In genomic region chr19:12564016-12564664, GRCh38 we compare ENCODE assay signal across 1 cellular context.
A peak's percentile ranks its signal among the peaks of the same experiment; 100 is the strongest.
TF ChIP-seq lines count a peak whose summit lies in the region.

No MANE protein-coding gene starts in this region.

TF ChIP-seq in K562, 482 proteins besides CTCF, POLR2A, EP300 and RAD21:
- no peak for TF ChIP-seq ZBTB33 (CRISPR knock-in tag; IDR thresholded peaks at IDR 0.05)
- TF ChIP-seq ZNF511 (CRISPR knock-in tag; IDR thresholded peaks at IDR 0.05) = no peak
- peak; percentile 61; the same call in 1 of the 2 replicates for TF ChIP-seq STAG1 (CRISPR knock-in tag; IDR thresholded peaks at IDR 0.05; ENCODE audit: borderline replicate concordance)
- peak in 1 of 2 experiments; percentile 9; a peak in 1 of 4 replicates for TF ChIP-seq TBL1XR1 (IDR thresholded peaks at IDR 0.05; ENCODE audit: low read length in 2 of 2)
- TF ChIP-seq ARID2 (IDR thresholded peaks at IDR 0.05) = 0 out of 2 replicates have a peak, but pooled peaks have one; percentile 24
- no peak for TF ChIP-seq ZNF512 (tag; IDR thresholded peaks at IDR 0.05)
- no peak for TF ChIP-seq CGGBP1 (CRISPR knock-in tag; IDR thresholded peaks at IDR 0.05)
- no peak for TF ChIP-seq HDAC3 (IDR thresholded peaks at IDR 0.05; ENCODE audit: borderline replicate concordance, partially characterized antibody)
- TF ChIP-seq TAF15 (IDR thresholded peaks at IDR 0.05; ENCODE audit: low read depth, low read length) = no peak
- TF ChIP-seq, protein P1, sequence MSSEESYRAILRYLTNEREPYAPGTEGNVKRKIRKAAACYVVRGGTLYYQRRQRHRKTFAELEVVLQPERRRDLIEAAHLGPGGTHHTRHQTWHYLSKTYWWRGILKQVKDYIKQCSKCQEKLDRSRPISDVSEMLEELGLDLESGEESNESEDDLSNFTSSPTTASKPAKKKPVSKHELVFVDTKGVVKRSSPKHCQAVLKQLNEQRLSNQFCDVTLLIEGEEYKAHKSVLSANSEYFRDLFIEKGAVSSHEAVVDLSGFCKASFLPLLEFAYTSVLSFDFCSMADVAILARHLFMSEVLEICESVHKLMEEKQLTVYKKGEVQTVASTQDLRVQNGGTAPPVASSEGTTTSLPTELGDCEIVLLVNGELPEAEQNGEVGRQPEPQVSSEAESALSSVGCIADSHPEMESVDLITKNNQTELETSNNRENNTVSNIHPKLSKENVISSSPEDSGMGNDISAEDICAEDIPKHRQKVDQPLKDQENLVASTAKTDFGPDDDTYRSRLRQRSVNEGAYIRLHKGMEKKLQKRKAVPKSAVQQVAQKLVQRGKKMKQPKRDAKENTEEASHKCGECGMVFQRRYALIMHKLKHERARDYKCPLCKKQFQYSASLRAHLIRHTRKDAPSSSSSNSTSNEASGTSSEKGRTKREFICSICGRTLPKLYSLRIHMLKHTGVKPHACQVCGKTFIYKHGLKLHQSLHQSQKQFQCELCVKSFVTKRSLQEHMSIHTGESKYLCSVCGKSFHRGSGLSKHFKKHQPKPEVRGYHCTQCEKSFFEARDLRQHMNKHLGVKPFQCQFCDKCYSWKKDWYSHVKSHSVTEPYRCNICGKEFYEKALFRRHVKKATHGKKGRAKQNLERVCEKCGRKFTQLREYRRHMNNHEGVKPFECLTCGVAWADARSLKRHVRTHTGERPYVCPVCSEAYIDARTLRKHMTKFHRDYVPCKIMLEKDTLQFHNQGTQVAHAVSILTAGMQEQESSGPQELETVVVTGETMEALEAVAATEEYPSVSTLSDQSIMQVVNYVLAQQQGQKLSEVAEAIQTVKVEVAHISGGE (CRISPR knock-in tag; IDR thresholded peaks at IDR 0.05) = 0 out of 6 replicates have a peak, but pooled peaks of 1 of the 3 experiments have one; percentile 18
- peak; percentile 64 for TF ChIP-seq CTBP1 (IDR thresholded peaks at IDR 0.05; ENCODE audit: borderline replicate concordance)
- no peak for TF ChIP-seq BHLHE40 (IDR thresholded peaks at IDR 0.05; ENCODE audit: low read length)
- no peak for TF ChIP-seq PHB2 (IDR thresholded peaks at IDR 0.05; ENCODE audit: low read depth)
- peak in 1 of 2 experiments; percentile 73; a peak in 1 of 4 replicates for TF ChIP-seq SRF (CRISPR knock-in tag; IDR thresholded peaks at IDR 0.05)
- TF ChIP-seq DEAF1 (CRISPR knock-in tag; IDR thresholded peaks at IDR 0.05) = 0 out of 2 replicates have a peak, but pooled peaks have one; percentile 17
- TF ChIP-seq RCOR1 (IDR thresholded peaks at IDR 0.05; ENCODE audit: borderline replicate concordance in 1 of 2, low read depth in 2 of 2, low read length in 2 of 2) = peak in 1 of 2 experiments; percentile 77; a peak in 2 of 4 replicates
- no peak for TF ChIP-seq HMGN3 (IDR thresholded peaks at IDR 0.05; ENCODE audit: borderline replicate concordance, extremely low read depth, insufficient read length, low read depth, low read length)
- no peak for TF ChIP-seq RBM17 (IDR thresholded peaks at IDR 0.05; ENCODE audit: borderline replicate concordance, low read depth, low read length)
- no peak for TF ChIP-seq COPS2 (conservative IDR thresholded peaks at IDR 0.05)
- TF ChIP-seq RFX5 (IDR thresholded peaks at IDR 0.05; ENCODE audit: low read depth, low read length) = no peak
- no peak for TF ChIP-seq TBP (optimal IDR thresholded peaks at IDR 0.05; ENCODE audit: low read depth, low read length)
- peak; percentile 35; the same call in 1 of the 2 replicates for TF ChIP-seq CXXC5 (CRISPR knock-in tag; IDR thresholded peaks at IDR 0.05)
- TF ChIP-seq SMC3 (conservative IDR thresholded peaks at IDR 0.05; ENCODE audit: insufficient read depth, low read depth, low read length) = peak; percentile 81
- peak; percentile 33; the same call in 1 of the 2 replicates for TF ChIP-seq CREM (IDR thresholded peaks at IDR 0.05; ENCODE audit: low read depth)
- no peak for TF ChIP-seq FIP1L1 (IDR thresholded peaks at IDR 0.05; ENCODE audit: low read depth, low read length, poor library complexity, severe bottlenecking)
- TF ChIP-seq CC2D1A (IDR thresholded peaks at IDR 0.05) = peak; percentile 48; the same call in 1 of the 2 replicates
- TF ChIP-seq, protein P2, sequence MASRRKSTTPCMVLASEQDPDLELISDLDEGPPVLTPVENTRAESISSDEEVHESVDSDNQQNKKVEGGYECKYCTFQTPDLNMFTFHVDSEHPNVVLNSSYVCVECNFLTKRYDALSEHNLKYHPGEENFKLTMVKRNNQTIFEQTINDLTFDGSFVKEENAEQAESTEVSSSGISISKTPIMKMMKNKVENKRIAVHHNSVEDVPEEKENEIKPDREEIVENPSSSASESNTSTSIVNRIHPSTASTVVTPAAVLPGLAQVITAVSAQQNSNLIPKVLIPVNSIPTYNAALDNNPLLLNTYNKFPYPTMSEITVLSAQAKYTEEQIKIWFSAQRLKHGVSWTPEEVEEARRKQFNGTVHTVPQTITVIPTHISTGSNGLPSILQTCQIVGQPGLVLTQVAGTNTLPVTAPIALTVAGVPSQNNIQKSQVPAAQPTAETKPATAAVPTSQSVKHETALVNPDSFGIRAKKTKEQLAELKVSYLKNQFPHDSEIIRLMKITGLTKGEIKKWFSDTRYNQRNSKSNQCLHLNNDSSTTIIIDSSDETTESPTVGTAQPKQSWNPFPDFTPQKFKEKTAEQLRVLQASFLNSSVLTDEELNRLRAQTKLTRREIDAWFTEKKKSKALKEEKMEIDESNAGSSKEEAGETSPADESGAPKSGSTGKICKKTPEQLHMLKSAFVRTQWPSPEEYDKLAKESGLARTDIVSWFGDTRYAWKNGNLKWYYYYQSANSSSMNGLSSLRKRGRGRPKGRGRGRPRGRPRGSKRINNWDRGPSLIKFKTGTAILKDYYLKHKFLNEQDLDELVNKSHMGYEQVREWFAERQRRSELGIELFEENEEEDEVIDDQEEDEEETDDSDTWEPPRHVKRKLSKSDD (conservative IDR thresholded peaks at IDR 0.05; ENCODE audit: low read length) = 0 out of 2 replicates have a peak, but pooled peaks have one; percentile 24
- TF ChIP-seq ARHGAP35 (IDR thresholded peaks at IDR 0.05; ENCODE audit: partially characterized antibody) = no peak
- TF ChIP-seq ZNF282 (CRISPR knock-in tag; IDR thresholded peaks at IDR 0.05) = no peak
- peak; percentile 16; the same call in 1 of the 2 replicates for TF ChIP-seq JUND (IDR thresholded peaks at IDR 0.05; ENCODE audit: borderline replicate concordance, low read depth, low read length)
- TF ChIP-seq JUND (tag; IDR thresholded peaks at IDR 0.05; ENCODE audit: borderline replicate concordance, low read depth, low read length) = no peak
- TF ChIP-seq, protein P3, sequence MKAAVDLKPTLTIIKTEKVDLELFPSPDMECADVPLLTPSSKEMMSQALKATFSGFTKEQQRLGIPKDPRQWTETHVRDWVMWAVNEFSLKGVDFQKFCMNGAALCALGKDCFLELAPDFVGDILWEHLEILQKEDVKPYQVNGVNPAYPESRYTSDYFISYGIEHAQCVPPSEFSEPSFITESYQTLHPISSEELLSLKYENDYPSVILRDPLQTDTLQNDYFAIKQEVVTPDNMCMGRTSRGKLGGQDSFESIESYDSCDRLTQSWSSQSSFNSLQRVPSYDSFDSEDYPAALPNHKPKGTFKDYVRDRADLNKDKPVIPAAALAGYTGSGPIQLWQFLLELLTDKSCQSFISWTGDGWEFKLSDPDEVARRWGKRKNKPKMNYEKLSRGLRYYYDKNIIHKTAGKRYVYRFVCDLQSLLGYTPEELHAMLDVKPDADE (conservative IDR thresholded peaks at IDR 0.05; ENCODE audit: control insufficient read depth, low read depth, low read length) = no peak
